In the genomic region with DNA sequence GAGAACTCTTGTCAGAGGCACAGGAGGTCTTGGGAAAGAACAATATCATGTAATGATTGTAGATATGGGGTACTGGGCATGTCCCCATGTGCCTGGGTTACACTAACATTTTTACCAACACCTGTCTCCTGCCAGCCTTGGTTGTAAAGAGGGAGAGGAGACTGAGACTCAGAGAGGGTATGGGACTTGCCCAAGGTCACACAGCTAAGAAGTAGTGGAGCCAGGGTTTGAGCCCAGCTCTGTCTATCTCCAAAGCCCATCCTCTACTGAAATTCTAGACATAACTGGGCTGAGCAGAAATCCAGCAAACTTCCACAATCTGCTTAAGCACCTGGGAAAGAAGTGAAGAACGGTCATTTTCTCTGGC, we compare ENCODE assay signal across 13 cellular contexts. TPM values are rescaled to one million over a fixed set of nuclear protein-coding genes. Genes with fewer than 3 reads are reported as not detected.
DNase-seq lines count a peak whose midpoint lies in the region; ATAC-seq and TF ChIP-seq lines count a peak whose summit lies in the region.
"Had no signal": no experiment of that assay in that cellular context is flagged by ENCODE, and none has a peak within 500 bp of the region (broad histone marks: within the 10 kb centered on the region; RNA-seq: fewer than 3 reads in every experiment).

No MANE protein-coding gene starts in this region.

- H3K4me1 Mint-ChIP-seq in activated CD4-positive, alpha-beta T cell treated with anti-CD3 and anti-CD28 coated beads, Interleukin-2, amount 10 ng/mL, durations not matched to agents 7 days and 5 days = peaks cover 52% of the 10 kb centered on the region
- H3K4me1 Mint-ChIP-seq in stimulated activated naive CD8-positive, alpha-beta T cell treated with anti-CD3 and anti-CD28 coated beads, Interleukin-15, Interleukin-2, amounts not matched to agents 100 ng/mL and 50 ng/mL, for 24 hours (ENCODE audit: low read depth) = peaks cover 49% of the 10 kb centered on the region
- H3K4me1 Mint-ChIP-seq in endodermal cell = peaks cover 4% of the 10 kb centered on the region

- ATAC-seq in GM21723 (IDR thresholded peaks at IDR 0.05; ENCODE audit: unreplicated experiment) = no peak
- ATAC-seq in GM18498 (IDR thresholded peaks at IDR 0.05; ENCODE audit: unreplicated experiment) = no peak
- ATAC-seq: A549 had no signal

- no peaks in the 10 kb centered on the region for H3K9me3 Mint-ChIP-seq in activated CD4-positive, alpha-beta T cell treated with anti-CD3 and anti-CD28 coated beads, Interleukin-2, amount 10 ng/mL, durations not matched to agents 7 days and 5 days
- H3K9me3 Mint-ChIP-seq in stimulated activated naive CD8-positive, alpha-beta T cell treated with anti-CD3 and anti-CD28 coated beads, Interleukin-15, Interleukin-2, amounts not matched to agents 100 ng/mL and 50 ng/mL, for 24 hours = no peaks in the 10 kb centered on the region
- H3K9me3 Mint-ChIP-seq in endodermal cell = no peaks in the 10 kb centered on the region

- POLR2A ChIA-PET in activated CD4-positive, alpha-beta T cell treated with anti-CD3 and anti-CD28 coated beads, Interleukin-2, amount 10 ng/mL, durations not matched to agents 7 days and 5 days (lab: Charles Lee) = no interaction called here

- CTCF ChIA-PET in activated CD4-positive, alpha-beta T cell treated with anti-CD3 and anti-CD28 coated beads, Interleukin-2, amount 10 ng/mL, durations not matched to agents 7 days and 5 days (lab: Charles Lee) = interaction anchor here (0.6 kb wide), 1 partner anchor 108 kb away, joined by 4 read pairs; no protein-coding TSS in a partner anchor

- H3K4me3 ChIP-seq in Peyer's patch (peak overlapping the region in 1 of 4 donors; percentile 29), endodermal cell (ENCODE audit: low read length) (no peak overlapping the region)
- peak overlapping the region; percentile 42 for H3K4me3 ChIP-seq in effector memory CD4-positive, alpha-beta T cell (ENCODE audit: insufficient read depth, low read depth, low read length, poor library complexity, severe bottlenecking)
- H3K4me3 ChIP-seq: A549, ovary, SK-N-MC had no signal

- H3K36me3 ChIP-seq in Peyer's patch (no peaks in the 10 kb centered on the region), endodermal cell (ENCODE audit: control insufficient read depth, insufficient read depth, low read length) (no peaks in the 10 kb centered on the region)
- no peaks in the 10 kb centered on the region for H3K36me3 ChIP-seq in effector memory CD4-positive, alpha-beta T cell (ENCODE audit: control insufficient read depth, insufficient read depth, low read length)
- H3K36me3 ChIP-seq: ovary had no signal

- TF ChIP-seq CTCF in Peyer's patch (IDR thresholded peaks at IDR 0.05) = no peak
- no peak for TF ChIP-seq CTCF in endodermal cell (conservative IDR thresholded peaks at IDR 0.05)

- peak overlapping the region; percentile 95 for H3K27ac Mint-ChIP-seq in activated CD4-positive, alpha-beta T cell treated with anti-CD3 and anti-CD28 coated beads, Interleukin-2, amount 10 ng/mL, durations not matched to agents 7 days and 5 days
- peak overlapping the region; percentile 91 for H3K27ac Mint-ChIP-seq in stimulated activated naive CD8-positive, alpha-beta T cell treated with anti-CD3 and anti-CD28 coated beads, Interleukin-15, Interleukin-2, amounts not matched to agents 100 ng/mL and 50 ng/mL, for 24 hours
- H3K27ac Mint-ChIP-seq in endodermal cell = no peak overlapping the region

- H3K27me3 ChIP-seq in Peyer's patch (no peaks in the 10 kb centered on the region), endodermal cell (ENCODE audit: control insufficient read depth, insufficient read depth, low read length, poor library complexity, severe bottlenecking) (no peaks in the 10 kb centered on the region)
- no peaks in the 10 kb centered on the region for H3K27me3 ChIP-seq in effector memory CD4-positive, alpha-beta T cell (replicated peaks; ENCODE audit: control insufficient read depth, insufficient read depth, low read length, poor library complexity, severe bottlenecking)
- H3K27me3 ChIP-seq: ovary had no signal

- no peaks in the 10 kb centered on the region for H3K27me3 Mint-ChIP-seq in activated CD4-positive, alpha-beta T cell treated with anti-CD3 and anti-CD28 coated beads, Interleukin-2, amount 10 ng/mL, durations not matched to agents 7 days and 5 days
- H3K27me3 Mint-ChIP-seq in stimulated activated naive CD8-positive, alpha-beta T cell treated with anti-CD3 and anti-CD28 coated beads, Interleukin-15, Interleukin-2, amounts not matched to agents 100 ng/mL and 50 ng/mL, for 24 hours = no peaks in the 10 kb centered on the region
- peaks cover 8% of the 10 kb centered on the region for H3K27me3 Mint-ChIP-seq in endodermal cell (ENCODE audit: insufficient read depth)

- H3K4me1 ChIP-seq in Peyer's patch = peaks cover 0 to 16% (median 12%) of the 10 kb centered on the region in 4 donors
- H3K4me1 ChIP-seq in effector memory CD4-positive, alpha-beta T cell (ENCODE audit: control insufficient read depth, insufficient read depth, low read length, poor library complexity, severe bottlenecking) = peaks cover 26% of the 10 kb centered on the region
- no peaks in the 10 kb centered on the region for H3K4me1 ChIP-seq in endodermal cell (ENCODE audit: control insufficient read depth, insufficient read depth, low read length)

- H3K9ac ChIP-seq in endodermal cell (ENCODE audit: extremely low read depth, low read length, poor library complexity, severe bottlenecking) = no peak overlapping the region

- DNase-seq in activated CD4-positive, alpha-beta T cell treated with anti-CD3 and anti-CD28 coated beads, Interleukin-2, amount 10 ng/mL, durations not matched to agents 7 days and 5 days = no peak
- DNase-seq in activated CD4-positive, alpha-beta T cell treated with anti-CD3 and anti-CD28 coated beads for 48 hours = no peak
- DNase-seq in Peyer's patch (peak in 1 of 3 donors; percentile 15), endodermal cell (no peak)
- DNase-seq in effector memory CD4-positive, alpha-beta T cell = no peak
- DNase-seq: mesenchymal stem cell, ovary, trophoblast cell had no signal

- peaks cover 3% of the 10 kb centered on the region for H3K36me3 Mint-ChIP-seq in activated CD4-positive, alpha-beta T cell treated with anti-CD3 and anti-CD28 coated beads, Interleukin-2, amount 10 ng/mL, durations not matched to agents 7 days and 5 days (ENCODE audit: low read depth)
- no peaks in the 10 kb centered on the region for H3K36me3 Mint-ChIP-seq in stimulated activated naive CD8-positive, alpha-beta T cell treated with anti-CD3 and anti-CD28 coated beads, Interleukin-15, Interleukin-2, amounts not matched to agents 100 ng/mL and 50 ng/mL, for 24 hours (ENCODE audit: low read depth)
- H3K36me3 Mint-ChIP-seq in endodermal cell (ENCODE audit: low read depth) = no peaks in the 10 kb centered on the region

- no peak for TF ChIP-seq POLR2A in Peyer's patch (IDR thresholded peaks at IDR 0.05)

- peak overlapping the region; percentile 62 to 87 (median 72) for H3K27ac ChIP-seq in Peyer's patch
- peak overlapping the region; percentile 61 for H3K27ac ChIP-seq in effector memory CD4-positive, alpha-beta T cell (ENCODE audit: insufficient read depth, low read length, poor library complexity, severe bottlenecking)
- no peak overlapping the region for H3K27ac ChIP-seq in endodermal cell (ENCODE audit: low read depth, low read length)
- H3K27ac ChIP-seq: A549, ovary, SK-N-MC had no signal

- peak overlapping the region; percentile 66 for H3K4me3 Mint-ChIP-seq in activated CD4-positive, alpha-beta T cell treated with anti-CD3 and anti-CD28 coated beads, Interleukin-2, amount 10 ng/mL, durations not matched to agents 7 days and 5 days
- peak overlapping the region; percentile 71 for H3K4me3 Mint-ChIP-seq in stimulated activated naive CD8-positive, alpha-beta T cell treated with anti-CD3 and anti-CD28 coated beads, Interleukin-15, Interleukin-2, amounts not matched to agents 100 ng/mL and 50 ng/mL, for 24 hours
- no peak overlapping the region for H3K4me3 Mint-ChIP-seq in endodermal cell

- H3K9me3 ChIP-seq in Peyer's patch = no peaks in the 10 kb centered on the region
- no peaks in the 10 kb centered on the region for H3K9me3 ChIP-seq in effector memory CD4-positive, alpha-beta T cell (ENCODE audit: control insufficient read depth, low read length)
- H3K9me3 ChIP-seq in endodermal cell (ENCODE audit: control insufficient read depth, low read length) = no peaks in the 10 kb centered on the region
- H3K9me3 ChIP-seq: A549, ovary had no signal

- WGBS in endodermal cell (ENCODE audit: insufficient coverage in 1 of 2, insufficient read length in 1 of 2), 2 experiments = 96 to 100% methylated on average over 1 of the region's 1 CpG

RNA-seq across cellular contexts. Expression of gene THEMIS2, which starts 2.6 kb away (rescaled TPM):
- 10 to 100 TPM; 24.3 to 31.1 TPM for total RNA-seq in activated CD4-positive, alpha-beta T cell treated with anti-CD3 and anti-CD28 coated beads, Interleukin-2, amount 10 ng/mL, durations not matched to agents 7 days and 5 days
- total RNA-seq in Peyer's patch (10 to 100 TPM in 3 of 4 donors, 1 to 10 TPM in 1; 8.1 to 86.6 (median 22.8) TPM), endodermal cell (1 to 10 TPM; 8.5 to 8.8 TPM)
- polyA plus RNA-seq in endodermal cell (2013, experiment 1 of 2) = 4.2 TPM
- polyA plus RNA-seq in endodermal cell (2013, experiment 2 of 2) = 4.6 TPM

RNA-seq across cellular contexts. Expression of gene PPP1R8, which starts 39.1 kb away (rescaled TPM):
- 10 to 100 TPM; 55.8 to 57.5 TPM for total RNA-seq in activated CD4-positive, alpha-beta T cell treated with anti-CD3 and anti-CD28 coated beads, Interleukin-2, amount 10 ng/mL, durations not matched to agents 7 days and 5 days
- total RNA-seq in Peyer's patch (10 to 100 TPM; 19.1 to 82.5 (median 27.0) TPM), endodermal cell (10 to 100 TPM; 45.0 to 48.1 TPM)
- polyA plus RNA-seq in endodermal cell (2013, experiment 1 of 2) = 49.6 TPM
- polyA plus RNA-seq in endodermal cell (2013, experiment 2 of 2) = 49.6 TPM

RNA-seq across cellular contexts. Expression of gene RPA2, which starts 44.7 kb away (rescaled TPM):
- 10 to 100 TPM; 62.7 to 63.8 TPM for total RNA-seq in activated CD4-positive, alpha-beta T cell treated with anti-CD3 and anti-CD28 coated beads, Interleukin-2, amount 10 ng/mL, durations not matched to agents 7 days and 5 days
- total RNA-seq in Peyer's patch (10 to 100 TPM in 2 of 4 donors, 1 to 10 TPM in 2; 8.2 to 23.1 (median 10.0) TPM), endodermal cell (10 to 100 TPM; 43.5 to 60.0 TPM)
- polyA plus RNA-seq in endodermal cell (2013, experiment 1 of 2) = 63.8 TPM
- 61.1 TPM for polyA plus RNA-seq in endodermal cell (2013, experiment 2 of 2)
